In the genomic region with DNA sequence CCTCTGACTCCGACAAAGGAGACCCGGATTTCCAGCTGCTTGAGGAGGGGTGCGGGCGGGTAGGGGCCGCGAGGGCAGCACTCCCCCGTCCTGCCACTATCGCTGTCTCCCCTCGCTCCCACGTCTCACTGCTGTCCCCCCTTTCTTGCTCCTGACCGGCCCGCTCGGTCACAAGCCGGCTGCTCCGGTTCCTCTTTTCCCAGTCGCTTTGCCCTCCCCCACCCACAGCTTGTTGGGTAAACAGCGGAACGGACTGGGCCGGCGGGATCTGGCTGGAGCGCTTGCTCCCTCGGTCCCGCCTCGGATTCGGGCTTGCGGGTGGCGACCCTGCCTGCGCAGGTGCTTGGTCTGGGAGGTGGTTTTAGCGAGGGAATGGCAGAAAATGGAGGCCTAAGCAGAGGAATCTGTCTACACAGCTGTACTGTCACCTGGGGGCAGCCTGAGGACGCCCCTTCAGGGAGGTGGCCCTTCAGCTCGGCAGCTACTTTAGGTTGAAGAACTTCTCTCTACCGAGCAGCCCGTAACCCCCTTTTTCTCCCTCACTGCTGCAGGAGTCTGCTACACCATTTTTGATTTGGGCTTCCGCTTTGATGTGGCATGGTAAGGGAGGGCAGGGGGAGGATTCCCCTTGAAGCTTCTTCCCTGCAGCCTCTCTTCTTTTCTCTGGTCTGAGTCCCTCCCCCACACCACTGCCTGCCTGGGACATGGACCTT, we compare ENCODE assay signal across 1 cellular context.
TF ChIP-seq lines count a peak whose summit lies in the region.

No MANE protein-coding gene starts in this region.

TF ChIP-seq in K562, 482 proteins besides CTCF, POLR2A, EP300 and RAD21 (continues in another document):
- TF ChIP-seq, protein P1, sequence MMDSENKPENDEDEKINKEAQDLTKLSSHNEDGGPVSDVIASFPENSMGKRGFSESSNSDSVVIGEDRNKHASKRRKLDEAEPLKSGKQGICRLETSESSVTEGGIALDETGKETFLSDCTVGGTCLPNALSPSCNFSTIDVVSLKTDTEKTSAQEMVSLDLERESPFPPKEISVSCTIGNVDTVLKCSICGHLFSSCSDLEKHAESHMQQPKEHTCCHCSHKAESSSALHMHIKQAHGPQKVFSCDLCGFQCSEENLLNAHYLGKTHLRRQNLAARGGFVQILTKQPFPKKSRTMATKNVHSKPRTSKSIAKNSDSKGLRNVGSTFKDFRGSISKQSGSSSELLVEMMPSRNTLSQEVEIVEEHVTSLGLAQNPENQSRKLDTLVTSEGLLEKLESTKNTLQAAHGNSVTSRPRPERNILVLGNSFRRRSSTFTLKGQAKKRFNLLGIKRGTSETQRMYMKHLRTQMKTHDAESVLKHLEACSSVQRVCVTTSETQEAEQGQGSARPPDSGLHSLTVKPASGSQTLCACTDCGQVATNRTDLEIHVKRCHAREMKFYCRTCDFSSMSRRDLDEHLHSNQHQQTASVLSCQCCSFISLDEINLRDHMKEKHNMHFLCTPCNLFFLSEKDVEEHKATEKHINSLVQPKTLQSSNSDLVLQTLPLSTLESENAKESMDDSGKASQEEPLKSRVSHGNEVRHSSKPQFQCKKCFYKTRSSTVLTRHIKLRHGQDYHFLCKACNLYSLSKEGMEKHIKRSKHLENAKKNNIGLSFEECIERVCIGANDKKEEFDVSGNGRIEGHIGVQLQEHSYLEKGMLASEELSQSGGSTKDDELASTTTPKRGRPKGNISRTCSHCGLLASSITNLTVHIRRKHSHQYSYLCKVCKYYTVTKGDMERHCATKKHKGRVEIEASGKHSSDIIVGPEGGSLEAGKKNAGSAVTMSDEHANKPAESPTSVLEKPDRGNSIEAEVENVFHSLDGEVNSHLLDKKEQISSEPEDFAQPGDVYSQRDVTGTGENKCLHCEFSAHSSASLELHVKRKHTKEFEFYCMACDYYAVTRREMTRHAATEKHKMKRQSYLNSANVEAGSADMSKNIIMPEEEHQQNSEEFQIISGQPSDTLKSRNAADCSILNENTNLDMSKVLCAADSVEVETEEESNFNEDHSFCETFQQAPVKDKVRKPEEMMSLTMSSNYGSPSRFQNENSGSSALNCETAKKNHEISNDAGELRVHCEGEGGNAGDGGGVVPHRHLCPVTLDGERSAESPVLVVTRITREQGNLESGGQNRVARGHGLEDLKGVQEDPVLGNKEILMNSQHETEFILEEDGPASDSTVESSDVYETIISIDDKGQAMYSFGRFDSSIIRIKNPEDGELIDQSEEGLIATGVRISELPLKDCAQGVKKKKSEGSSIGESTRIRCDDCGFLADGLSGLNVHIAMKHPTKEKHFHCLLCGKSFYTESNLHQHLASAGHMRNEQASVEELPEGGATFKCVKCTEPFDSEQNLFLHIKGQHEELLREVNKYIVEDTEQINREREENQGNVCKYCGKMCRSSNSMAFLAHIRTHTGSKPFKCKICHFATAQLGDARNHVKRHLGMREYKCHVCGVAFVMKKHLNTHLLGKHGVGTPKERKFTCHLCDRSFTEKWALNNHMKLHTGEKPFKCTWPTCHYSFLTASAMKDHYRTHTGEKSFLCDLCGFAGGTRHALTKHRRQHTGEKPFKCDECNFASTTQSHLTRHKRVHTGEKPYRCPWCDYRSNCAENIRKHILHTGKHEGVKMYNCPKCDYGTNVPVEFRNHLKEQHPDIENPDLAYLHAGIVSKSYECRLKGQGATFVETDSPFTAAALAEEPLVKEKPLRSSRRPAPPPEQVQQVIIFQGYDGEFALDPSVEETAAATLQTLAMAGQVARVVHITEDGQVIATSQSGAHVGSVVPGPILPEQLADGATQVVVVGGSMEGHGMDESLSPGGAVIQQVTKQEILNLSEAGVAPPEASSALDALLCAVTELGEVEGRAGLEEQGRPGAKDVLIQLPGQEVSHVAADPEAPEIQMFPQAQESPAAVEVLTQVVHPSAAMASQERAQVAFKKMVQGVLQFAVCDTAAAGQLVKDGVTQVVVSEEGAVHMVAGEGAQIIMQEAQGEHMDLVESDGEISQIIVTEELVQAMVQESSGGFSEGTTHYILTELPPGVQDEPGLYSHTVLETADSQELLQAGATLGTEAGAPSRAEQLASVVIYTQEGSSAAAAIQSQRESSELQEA (IDR thresholded peaks at IDR 0.05; ENCODE audit: low read depth): no peak
- no peak for TF ChIP-seq NFRKB (IDR thresholded peaks at IDR 0.05; ENCODE audit: low read depth)
- TF ChIP-seq RBFOX2 (IDR thresholded peaks at IDR 0.05; ENCODE audit: low read depth, low read length): no peak
- no peak for TF ChIP-seq NR4A1 (CRISPR knock-in tag; IDR thresholded peaks at IDR 0.05)
- no peak for TF ChIP-seq NR4A1 (tag; IDR thresholded peaks at IDR 0.05)
- TF ChIP-seq ZBTB49 (CRISPR knock-in tag; IDR thresholded peaks at IDR 0.05; ENCODE audit: borderline replicate concordance): no peak
- TF ChIP-seq, protein P2, sequence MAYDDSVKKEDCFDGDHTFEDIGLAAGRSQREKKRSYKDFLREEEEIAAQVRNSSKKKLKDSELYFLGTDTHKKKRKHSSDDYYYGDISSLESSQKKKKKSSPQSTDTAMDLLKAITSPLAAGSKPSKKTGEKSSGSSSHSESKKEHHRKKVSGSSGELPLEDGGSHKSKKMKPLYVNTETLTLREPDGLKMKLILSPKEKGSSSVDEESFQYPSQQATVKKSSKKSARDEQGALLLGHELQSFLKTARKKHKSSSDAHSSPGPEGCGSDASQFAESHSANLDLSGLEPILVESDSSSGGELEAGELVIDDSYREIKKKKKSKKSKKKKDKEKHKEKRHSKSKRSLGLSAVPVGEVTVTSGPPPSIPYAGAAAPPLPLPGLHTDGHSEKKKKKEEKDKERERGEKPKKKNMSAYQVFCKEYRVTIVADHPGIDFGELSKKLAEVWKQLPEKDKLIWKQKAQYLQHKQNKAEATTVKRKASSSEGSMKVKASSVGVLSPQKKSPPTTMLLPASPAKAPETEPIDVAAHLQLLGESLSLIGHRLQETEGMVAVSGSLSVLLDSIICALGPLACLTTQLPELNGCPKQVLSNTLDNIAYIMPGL (CRISPR knock-in tag; IDR thresholded peaks at IDR 0.05): 0 out of 2 replicates have a peak, but pooled peaks have one; percentile 32
- TF ChIP-seq ZBTB1 (CRISPR knock-in tag; IDR thresholded peaks at IDR 0.05; ENCODE audit: borderline replicate concordance, low read depth): no peak
- peak; percentile 57 for TF ChIP-seq NEUROD1 (IDR thresholded peaks at IDR 0.05; ENCODE audit: borderline replicate concordance, low read depth, low read length, partially characterized antibody)
- no peak for TF ChIP-seq MBD2 (IDR thresholded peaks at IDR 0.05; ENCODE audit: borderline replicate concordance, low read depth)
- peak; percentile 20; the same call in 1 of the 2 replicates for TF ChIP-seq MTA3 (IDR thresholded peaks at IDR 0.05; ENCODE audit: borderline replicate concordance)
- no peak for TF ChIP-seq BRF2 (IDR thresholded peaks at IDR 0.05; ENCODE audit: borderline replicate concordance, insufficient read depth, insufficient read length)
- no peak for TF ChIP-seq ETV1 (tag; conservative IDR thresholded peaks at IDR 0.05; ENCODE audit: low read depth)
- TF ChIP-seq HNRNPL (IDR thresholded peaks at IDR 0.05; ENCODE audit: low read depth, low read length): no peak
- TF ChIP-seq ZNF140 (CRISPR knock-in tag; IDR thresholded peaks at IDR 0.05): no peak
- no peak for TF ChIP-seq XRCC3 (IDR thresholded peaks at IDR 0.05)
- no peak for TF ChIP-seq ARID2 (IDR thresholded peaks at IDR 0.05)
- peak; percentile 19; the same call in 1 of the 2 replicates for TF ChIP-seq KAT7 (CRISPR knock-in tag; IDR thresholded peaks at IDR 0.05; ENCODE audit: borderline replicate concordance)
- 0 out of 4 replicates have a peak, but pooled peaks of 1 of the 2 experiments have one; percentile 60 for TF ChIP-seq UBTF (IDR thresholded peaks at IDR 0.05; ENCODE audit: borderline replicate concordance in 1 of 2, low read depth in 2 of 2, low read length in 2 of 2)
- TF ChIP-seq ZNF277 (CRISPR knock-in tag; IDR thresholded peaks at IDR 0.05; ENCODE audit: borderline replicate concordance): no peak
- no peak for TF ChIP-seq ZNF699 (CRISPR knock-in tag; IDR thresholded peaks at IDR 0.05; ENCODE audit: insufficient replicate concordance)
- TF ChIP-seq FOXA3 (CRISPR knock-in tag; conservative IDR thresholded peaks at IDR 0.05 in 1 of 2, IDR thresholded peaks at IDR 0.05 in 1 of 2): peak; percentile 86 to 95
- no peak for TF ChIP-seq ZSCAN32 (CRISPR knock-in tag; IDR thresholded peaks at IDR 0.05)
- TF ChIP-seq PCBP2 (IDR thresholded peaks at IDR 0.05; ENCODE audit: low read depth, low read length, poor library complexity, severe bottlenecking): no peak
- no peak for TF ChIP-seq NFE2 (IDR thresholded peaks at IDR 0.05; ENCODE audit: low read depth)
- TF ChIP-seq, protein P3, sequence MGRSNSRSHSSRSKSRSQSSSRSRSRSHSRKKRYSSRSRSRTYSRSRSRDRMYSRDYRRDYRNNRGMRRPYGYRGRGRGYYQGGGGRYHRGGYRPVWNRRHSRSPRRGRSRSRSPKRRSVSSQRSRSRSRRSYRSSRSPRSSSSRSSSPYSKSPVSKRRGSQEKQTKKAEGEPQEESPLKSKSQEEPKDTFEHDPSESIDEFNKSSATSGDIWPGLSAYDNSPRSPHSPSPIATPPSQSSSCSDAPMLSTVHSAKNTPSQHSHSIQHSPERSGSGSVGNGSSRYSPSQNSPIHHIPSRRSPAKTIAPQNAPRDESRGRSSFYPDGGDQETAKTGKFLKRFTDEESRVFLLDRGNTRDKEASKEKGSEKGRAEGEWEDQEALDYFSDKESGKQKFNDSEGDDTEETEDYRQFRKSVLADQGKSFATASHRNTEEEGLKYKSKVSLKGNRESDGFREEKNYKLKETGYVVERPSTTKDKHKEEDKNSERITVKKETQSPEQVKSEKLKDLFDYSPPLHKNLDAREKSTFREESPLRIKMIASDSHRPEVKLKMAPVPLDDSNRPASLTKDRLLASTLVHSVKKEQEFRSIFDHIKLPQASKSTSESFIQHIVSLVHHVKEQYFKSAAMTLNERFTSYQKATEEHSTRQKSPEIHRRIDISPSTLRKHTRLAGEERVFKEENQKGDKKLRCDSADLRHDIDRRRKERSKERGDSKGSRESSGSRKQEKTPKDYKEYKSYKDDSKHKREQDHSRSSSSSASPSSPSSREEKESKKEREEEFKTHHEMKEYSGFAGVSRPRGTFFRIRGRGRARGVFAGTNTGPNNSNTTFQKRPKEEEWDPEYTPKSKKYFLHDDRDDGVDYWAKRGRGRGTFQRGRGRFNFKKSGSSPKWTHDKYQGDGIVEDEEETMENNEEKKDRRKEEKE (IDR thresholded peaks at IDR 0.05; ENCODE audit: borderline replicate concordance in 1 of 2, control insufficient read depth in 1 of 2, low read depth in 2 of 2, low read length in 1 of 2): no peak
- TF ChIP-seq ZC3H8 (IDR thresholded peaks at IDR 0.05): no peak
- no peak for TF ChIP-seq ZNF311 (CRISPR knock-in tag; IDR thresholded peaks at IDR 0.05)
- TF ChIP-seq MIER1 (IDR thresholded peaks at IDR 0.05; ENCODE audit: low read depth): no peak
- no peak for TF ChIP-seq ZFPM2 (CRISPR knock-in tag; IDR thresholded peaks at IDR 0.05)
- 0 out of 2 replicates have a peak, but pooled peaks have one; percentile 49 for TF ChIP-seq ARID1B (IDR thresholded peaks at IDR 0.05)
- TF ChIP-seq FOXM1 (IDR thresholded peaks at IDR 0.05; ENCODE audit: low read depth): no peak
- no peak; the same call in 1 of the 2 replicates for TF ChIP-seq FOXM1 (CRISPR knock-in tag; IDR thresholded peaks at IDR 0.05; ENCODE audit: low read depth)
- TF ChIP-seq ATF7 (IDR thresholded peaks at IDR 0.05): no peak
- no peak for TF ChIP-seq ZNF263 (CRISPR knock-in tag; IDR thresholded peaks at IDR 0.05; ENCODE audit: borderline replicate concordance)
- no peak for TF ChIP-seq HDAC2 (IDR thresholded peaks at IDR 0.05)
- no peak for TF ChIP-seq SREBF1 (IDR thresholded peaks at IDR 0.05; ENCODE audit: borderline replicate concordance, low read depth, low read length)
